24 cellular contexts compared by ENCODE assay signal in the genomic region with DNA sequence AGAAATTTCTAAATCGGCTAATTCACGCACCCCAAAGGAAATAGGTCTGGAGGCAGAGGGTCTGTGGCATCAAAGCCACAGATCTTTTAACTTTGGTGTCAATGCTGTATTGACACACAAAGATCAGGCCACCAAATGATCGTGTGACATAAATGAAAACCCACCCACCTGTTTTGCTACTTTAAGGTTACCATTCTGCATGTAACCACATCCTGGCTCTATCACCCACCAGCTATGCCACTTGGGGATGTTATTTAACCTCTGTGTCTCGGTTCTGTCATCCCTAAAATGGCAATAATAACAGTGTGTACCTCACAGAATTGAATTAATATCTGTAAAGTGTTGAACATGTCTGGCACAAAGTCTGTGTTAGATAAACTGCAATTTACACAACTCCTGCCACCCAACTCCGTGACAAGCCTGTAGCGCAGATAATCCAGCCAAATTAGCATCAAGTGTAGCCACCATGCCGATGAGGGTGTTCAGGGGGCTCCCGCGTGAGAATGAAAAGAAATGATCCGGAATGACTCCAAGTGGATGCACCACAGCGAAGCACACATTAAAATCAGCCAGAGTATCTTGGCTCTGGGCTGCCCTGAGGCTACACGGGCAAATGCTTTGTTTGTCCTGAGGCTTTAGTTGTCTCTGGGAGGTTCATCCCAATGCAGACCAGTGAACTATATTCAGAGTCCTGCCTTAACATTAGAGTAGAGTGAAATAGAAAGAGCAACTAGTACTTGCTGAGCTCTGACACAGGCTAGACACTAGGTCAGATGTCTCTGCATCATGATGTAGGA.
DNase-seq lines count a peak whose midpoint lies in the region; ATAC-seq and TF ChIP-seq lines count a peak whose summit lies in the region.
"Had no signal": no experiment of that assay in that cellular context is flagged by ENCODE, and none has a peak within 500 bp of the region (broad histone marks: within the 10 kb centered on the region; RNA-seq: fewer than 3 reads in every experiment).

No MANE protein-coding gene starts in this region.

- H3K4me2 ChIP-seq in neural progenitor cell: no peak overlapping the region

- H3K27ac ChIP-seq in neural progenitor cell: no peak overlapping the region
- H3K27ac ChIP-seq: 22Rv1, breast epithelium, gastrocnemius medialis had no signal

- H3K4me1 ChIP-seq in neural progenitor cell: peaks cover 10% of the 10 kb centered on the region
- H3K4me1 ChIP-seq: breast epithelium, gastrocnemius medialis had no signal

- no peak overlapping the region for H3K4me3 Mint-ChIP-seq in activated CD8-positive, alpha-beta T cell treated with anti-CD3 and anti-CD28 coated beads, Interleukin-2, amount 10 ng/mL, durations not matched to agents 7 days and 5 days
- H3K4me3 Mint-ChIP-seq in neural progenitor cell: no peak overlapping the region
- H3K4me3 Mint-ChIP-seq: activated naive CD4-positive, alpha-beta T cell treated with anti-CD3 and anti-CD28 coated beads, Interleukin-2, amount 10 ng/mL, durations not matched to agents 7 days and 5 days; CD14-positive monocyte; natural killer cell had no signal

- no peaks in the 10 kb centered on the region for H4K20me1 ChIP-seq in neural progenitor cell (ENCODE audit: low read depth)

- peaks cover 3% of the 10 kb centered on the region for H3K9me3 Mint-ChIP-seq in activated CD8-positive, alpha-beta T cell treated with anti-CD3 and anti-CD28 coated beads, Interleukin-2, amount 10 ng/mL, durations not matched to agents 7 days and 5 days (ENCODE audit: insufficient read depth)
- H3K9me3 Mint-ChIP-seq in neural progenitor cell: peaks cover 38% of the 10 kb centered on the region

- H3K79me2 ChIP-seq in neural progenitor cell (ENCODE audit: low read depth): peaks cover 46% of the 10 kb centered on the region

- TF ChIP-seq CTCF in GM12865 (IDR thresholded peaks at IDR 0.05; ENCODE audit: insufficient read depth, low read depth, low read length, missing control alignments) (no peak), neural progenitor cell (IDR thresholded peaks at IDR 0.05) (no peak)

- H3K27me3 ChIP-seq in neural progenitor cell: no peaks in the 10 kb centered on the region
- H3K27me3 ChIP-seq: breast epithelium, gastrocnemius medialis had no signal

- H2AFZ ChIP-seq in neural progenitor cell (replicated peaks): no peak overlapping the region

- CTCF ChIA-PET in activated CD8-positive, alpha-beta T cell treated with anti-CD3 and anti-CD28 coated beads, Interleukin-2, amount 10 ng/mL, durations not matched to agents 7 days and 5 days (lab: Charles Lee): no interaction called here

- ATAC-seq in activated CD8-positive, alpha-beta T cell treated with anti-CD3 and anti-CD28 coated beads, Interleukin-2, amount 10 ng/mL, durations not matched to agents 7 days and 5 days: no peak
- ATAC-seq: gastrocnemius medialis, Panc1 had no signal

- H3K36me3 Mint-ChIP-seq in activated CD8-positive, alpha-beta T cell treated with anti-CD3 and anti-CD28 coated beads, Interleukin-2, amount 10 ng/mL, durations not matched to agents 7 days and 5 days (ENCODE audit: low read depth): no peaks in the 10 kb centered on the region
- peaks cover 32% of the 10 kb centered on the region for H3K36me3 Mint-ChIP-seq in neural progenitor cell
- H3K36me3 Mint-ChIP-seq: activated naive CD4-positive, alpha-beta T cell treated with anti-CD3 and anti-CD28 coated beads, Interleukin-2, amount 10 ng/mL, durations not matched to agents 7 days and 5 days; CD14-positive monocyte; natural killer cell had no signal

- no peaks in the 10 kb centered on the region for H3K9me3 ChIP-seq in neural progenitor cell (ENCODE audit: low read depth)
- H3K9me3 ChIP-seq: gastrocnemius medialis had no signal

- H3K4me1 Mint-ChIP-seq in activated CD8-positive, alpha-beta T cell treated with anti-CD3 and anti-CD28 coated beads, Interleukin-2, amount 10 ng/mL, durations not matched to agents 7 days and 5 days (ENCODE audit: low read depth): peaks cover 11% of the 10 kb centered on the region
- H3K4me1 Mint-ChIP-seq in neural progenitor cell: peaks cover 6% of the 10 kb centered on the region
- H3K4me1 Mint-ChIP-seq: CD14-positive monocyte had no signal

- no peaks in the 10 kb centered on the region for H3K36me3 ChIP-seq in neural progenitor cell
- H3K36me3 ChIP-seq: gastrocnemius medialis had no signal

- no peak overlapping the region for H3K4me3 ChIP-seq in GM12865 (ENCODE audit: low read depth, low read length)
- H3K4me3 ChIP-seq in neural progenitor cell: no peak overlapping the region
- H3K4me3 ChIP-seq: breast epithelium, gastrocnemius medialis had no signal

- no peaks in the 10 kb centered on the region for H3K27me3 Mint-ChIP-seq in activated CD8-positive, alpha-beta T cell treated with anti-CD3 and anti-CD28 coated beads, Interleukin-2, amount 10 ng/mL, durations not matched to agents 7 days and 5 days (ENCODE audit: low read depth)
- H3K27me3 Mint-ChIP-seq in neural progenitor cell (ENCODE audit: insufficient read depth, low read depth): no peaks in the 10 kb centered on the region
- H3K27me3 Mint-ChIP-seq: activated naive CD4-positive, alpha-beta T cell treated with anti-CD3 and anti-CD28 coated beads, Interleukin-2, amount 10 ng/mL, durations not matched to agents 7 days and 5 days had no signal

- no peak overlapping the region for H3K9ac ChIP-seq in neural progenitor cell

- H3K27ac Mint-ChIP-seq in activated CD8-positive, alpha-beta T cell treated with anti-CD3 and anti-CD28 coated beads, Interleukin-2, amount 10 ng/mL, durations not matched to agents 7 days and 5 days: no peak overlapping the region
- no peak overlapping the region for H3K27ac Mint-ChIP-seq in neural progenitor cell
- H3K27ac Mint-ChIP-seq: activated naive CD4-positive, alpha-beta T cell treated with anti-CD3 and anti-CD28 coated beads, Interleukin-2, amount 10 ng/mL, durations not matched to agents 7 days and 5 days; CD14-positive monocyte; natural killer cell had no signal

- POLR2A ChIA-PET in activated CD8-positive, alpha-beta T cell treated with anti-CD3 and anti-CD28 coated beads, Interleukin-2, amount 10 ng/mL, durations not matched to agents 7 days and 5 days (lab: Charles Lee): no interaction called here

- H3F3A ChIP-seq in neural progenitor cell (ENCODE audit: low read depth): peaks cover 3% of the 10 kb centered on the region

- DNase-seq in NCI-H146 (lab: John Stamatoyannopoulos, UW): peak; percentile 22
- DNase-seq in NCI-H146 treated with DMSO at 0.1 percent for 48 hours (lab: John Stamatoyannopoulos, UW; ENCODE audit: unreplicated experiment): no peak
- DNase-seq in GM12865 (ENCODE audit: low read depth): peak; percentile 5
- peak; percentile 24 for DNase-seq in activated CD8-positive, alpha-beta T cell treated with anti-CD3 and anti-CD28 coated beads, Interleukin-2, amount 10 ng/mL, durations not matched to agents 7 days and 5 days
- DNase-seq in neural progenitor cell (ENCODE audit: low spot score): peak; percentile 24
- no peak for DNase-seq in activated gamma-delta T cell (lab: John Stamatoyannopoulos, UW)
- no peak for DNase-seq in NCI-H524 treated with DMSO at 0.1 percent for 48 hours (lab: John Stamatoyannopoulos, UW)
- DNase-seq in GM19240 (ENCODE audit: insufficient read length, low spot score): no peak
- DNase-seq: activated CD4-positive, alpha-beta T cell treated with anti-CD3 and anti-CD28 coated beads for 4 hours; activated naive CD4-positive, alpha-beta T cell treated with anti-CD3 and anti-CD28 coated beads, Interleukin-2, amount 10 ng/mL, durations not matched to agents 7 days and 5 days; anterior cingulate cortex; gastrocnemius medialis; H7; KBM-7; kidney glomerular epithelial cell; midbrain; natural killer cell; NCI-H2081; Right ventricle myocardium superior; stimulated activated CD4-positive, alpha-beta T cell treated with anti-CD3 and anti-CD28 coated beads, Interleukin-15, amount 100 ng/mL, for 24 hours had no signal

Comparison
In these comparisons a context has a peak if more than half of its experiments do, and no peak if none do; other contexts are left out.
1. DNase-seq: peak in NCI-H146 (single experiment), GM12865 (single experiment), activated CD8-positive, alpha-beta T cell treated with anti-CD3 and anti-CD28 coated beads, Interleukin-2, amount 10 ng/mL, durations not matched to agents 7 days and 5 days (single experiment) and neural progenitor cell (single experiment); none in NCI-H146 treated with DMSO at 0.1 percent for 48 hours (single experiment), activated gamma-delta T cell (single experiment), NCI-H524 treated with DMSO at 0.1 percent for 48 hours (single experiment) and GM19240 (single experiment).